25 cellular contexts compared by ENCODE assay signal in the genomic region with DNA sequence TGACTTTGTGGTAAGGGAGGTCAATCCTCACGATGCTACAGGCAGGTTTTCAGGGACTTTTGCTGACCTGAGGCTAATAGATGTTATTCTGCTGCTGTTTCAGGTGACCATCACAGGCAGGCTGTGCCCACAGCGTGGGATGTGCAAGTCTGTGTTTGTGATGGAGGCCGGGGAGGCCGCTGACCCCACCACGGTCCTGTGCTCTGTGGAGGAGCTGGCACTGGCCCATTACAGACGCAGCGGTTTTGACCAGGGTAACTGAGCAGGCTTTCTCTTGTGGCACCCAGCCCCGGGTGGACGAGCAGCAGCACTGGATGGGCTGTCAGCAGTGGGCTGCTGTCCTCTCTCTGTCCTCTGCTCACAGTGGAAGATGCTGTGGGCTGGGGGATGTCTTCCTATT.
"Had no signal": no experiment of that assay in that cellular context is flagged by ENCODE, and none has a peak within 500 bp of the region (broad histone marks: within the 10 kb centered on the region; RNA-seq: fewer than 3 reads in every experiment).

No MANE protein-coding gene starts in this region.

- ATAC-seq: esophagus mucosa; foreskin keratinocyte; gastroesophageal sphincter; heart right ventricle; left colon; left ventricle myocardium superior; naive thymus-derived CD4-positive, alpha-beta T cell; right cardiac atrium had no signal

- H3K27me3 ChIP-seq: foreskin keratinocyte, gastroesophageal sphincter, heart right ventricle, neural progenitor cell, sigmoid colon, spleen, stomach, tibial nerve, upper lobe of left lung had no signal

- H3K4me3 ChIP-seq: gastroesophageal sphincter, heart right ventricle, lower lobe of right lung, neural progenitor cell, prostate gland, sigmoid colon, spleen, stomach, thoracic aorta, tibial nerve, upper lobe of left lung had no signal

- H3K9me3 ChIP-seq: gastroesophageal sphincter, heart right ventricle, lower lobe of right lung, prostate gland, sigmoid colon, spleen, stomach, thoracic aorta, tibial nerve, upper lobe of left lung had no signal

- H3K9ac ChIP-seq: neural progenitor cell had no signal

- DNase-seq: cerebellar nuclear complex; effector CD8-positive, alpha-beta T cell; endodermal cell; foreskin keratinocyte; heart right ventricle; hippocampal formation; left colon; left ventricle myocardium superior; lower lobe of right lung; naive thymus-derived CD4-positive, alpha-beta T cell; nucleus accumbens; right cardiac atrium; sigmoid colon; spleen; stimulated activated CD8-positive, alpha-beta memory T cell treated with anti-CD3 and anti-CD28 coated beads, Interleukin-4, amount 100 ng/mL, for 48 hours; stimulated activated naive CD4-positive, alpha-beta T cell treated with Interleukin-2 at 50 U/mL for 16 hours; stomach had no signal

- H3K27ac ChIP-seq: epithelial cell of prostate, foreskin keratinocyte, gastroesophageal sphincter, heart right ventricle, lower lobe of right lung, neural progenitor cell, prostate gland, sigmoid colon, spleen, stomach, thoracic aorta, upper lobe of left lung had no signal

- H3K4me2 ChIP-seq: neural progenitor cell had no signal

- H3K36me3 ChIP-seq: neural progenitor cell had no signal

- H3K4me1 ChIP-seq: foreskin keratinocyte, gastroesophageal sphincter, lower lobe of right lung, prostate gland, sigmoid colon, spleen, upper lobe of left lung had no signal
